12 cellular contexts compared by ENCODE assay signal in the genomic region with DNA sequence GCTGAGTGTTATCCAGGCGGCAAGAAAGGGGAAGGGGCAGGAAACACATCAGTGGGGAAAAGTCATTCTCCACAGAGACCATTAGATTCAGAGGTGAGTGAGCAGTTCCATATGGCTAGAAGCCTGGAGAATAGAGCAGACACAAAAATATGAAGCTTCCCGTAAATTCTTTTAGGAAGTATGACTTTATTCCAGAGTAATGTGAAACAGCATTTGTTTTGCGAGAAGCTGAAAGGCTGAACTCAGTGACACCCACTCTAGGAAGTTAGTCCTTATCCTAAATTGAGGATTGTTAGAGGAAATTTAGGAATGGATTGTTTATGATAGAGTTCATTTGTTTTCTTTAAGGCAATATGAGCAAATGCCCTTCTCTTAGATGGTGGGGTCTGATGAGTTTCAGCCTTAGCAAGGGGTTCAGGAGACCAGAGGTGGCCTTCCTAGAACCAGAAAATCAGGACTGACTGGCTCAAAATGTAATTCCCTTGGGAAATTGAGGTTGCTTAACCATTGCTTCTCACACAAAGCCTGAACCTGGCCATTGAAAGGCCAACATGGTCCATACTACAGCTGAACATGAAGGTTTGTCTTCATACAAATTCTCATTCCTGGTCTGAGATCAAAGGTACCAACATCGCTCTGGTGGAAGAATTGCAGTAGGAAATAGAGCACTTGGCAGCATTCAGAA.
"Had no signal": no experiment of that assay in that cellular context is flagged by ENCODE, and none has a peak within 500 bp of the region (broad histone marks: within the 10 kb centered on the region; RNA-seq: fewer than 3 reads in every experiment).

No MANE protein-coding gene starts in this region.

- DNase-seq: activated CD4-positive, alpha-beta T cell treated with anti-CD3 and anti-CD28 coated beads for 48 hours; activated CD8-positive, alpha-beta memory T cell treated with anti-CD3 and anti-CD28 coated beads, Interleukin-2, amount 50 U/mL, for 48 hours; activated gamma-delta T cell treated with Interleukin-2 at 50 U/mL for 16 hours; activated T-cell treated with anti-CD3 and anti-CD28 coated beads, Interleukin-2, amount 50 U/mL, for 72 hours; caudate nucleus; esophagus squamous epithelium; gastrocnemius medialis; heart right ventricle; midbrain had no signal

- H3K9me3 ChIP-seq: esophagus squamous epithelium, gastrocnemius medialis, prostate gland, thoracic aorta had no signal

- H3K27me3 ChIP-seq: esophagus squamous epithelium, gastrocnemius medialis, heart right ventricle had no signal

- H3K27ac ChIP-seq: gastrocnemius medialis, prostate gland had no signal

- H3K4me1 ChIP-seq: gastrocnemius medialis, prostate gland had no signal

- H3K4me3 ChIP-seq: esophagus squamous epithelium, gastrocnemius medialis, heart right ventricle, lung, prostate gland, thoracic aorta had no signal

- H3K36me3 ChIP-seq: esophagus squamous epithelium, gastrocnemius medialis, heart right ventricle, prostate gland, thoracic aorta had no signal
